1 cellular context compared by ENCODE assay signal in genomic region chr19:55373993-55374757, GRCh38.
TF ChIP-seq lines count a peak whose summit lies in the region.

No MANE protein-coding gene starts in this region.

TF ChIP-seq in K562, 482 proteins besides CTCF, POLR2A, EP300 and RAD21:
- no peak for TF ChIP-seq ELF1 (tag; IDR thresholded peaks at IDR 0.05)
- no peak for TF ChIP-seq ZBED1 (IDR thresholded peaks at IDR 0.05)
- TF ChIP-seq ETV1 (tag; conservative IDR thresholded peaks at IDR 0.05; ENCODE audit: low read depth), result no peak
- peak; percentile 49 for TF ChIP-seq PCBP1 (IDR thresholded peaks at IDR 0.05; ENCODE audit: low read depth, low read length, poor library complexity, severe bottlenecking)
- TF ChIP-seq ZBTB7A (IDR thresholded peaks at IDR 0.05; ENCODE audit: borderline replicate concordance, control insufficient read depth, low read depth, low read length), result 0 out of 2 replicates have a peak, but pooled peaks have one; percentile 16
- 0 out of 2 replicates have a peak, but pooled peaks have one; percentile 50 for TF ChIP-seq ZNF740 (CRISPR knock-in tag; IDR thresholded peaks at IDR 0.05)
- TF ChIP-seq ZNF740 (tag; IDR thresholded peaks at IDR 0.05), result no peak
